In genomic region chr7:29884399-29885272, GRCh38 we compare ENCODE assay signal across 1 cellular context.
TF ChIP-seq lines count a peak whose summit lies in the region.

No MANE protein-coding gene starts in this region.

TF ChIP-seq in GM23338, 12 proteins besides CTCF, POLR2A, EP300 and RAD21 (continued from another document):
- no peak for TF ChIP-seq ETS1 (IDR thresholded peaks at IDR 0.05)
- TF ChIP-seq POLR2AphosphoS5 (IDR thresholded peaks at IDR 0.05; ENCODE audit: low read depth) = no peak
- no peak for TF ChIP-seq JUNB (IDR thresholded peaks at IDR 0.05; ENCODE audit: unreplicated experiment)
- no peak for TF ChIP-seq ZNF114 (CRISPR knock-in tag; IDR thresholded peaks at IDR 0.05)
- no peak for TF ChIP-seq REST (IDR thresholded peaks at IDR 0.05; ENCODE audit: unreplicated experiment)
